In the genomic region with DNA sequence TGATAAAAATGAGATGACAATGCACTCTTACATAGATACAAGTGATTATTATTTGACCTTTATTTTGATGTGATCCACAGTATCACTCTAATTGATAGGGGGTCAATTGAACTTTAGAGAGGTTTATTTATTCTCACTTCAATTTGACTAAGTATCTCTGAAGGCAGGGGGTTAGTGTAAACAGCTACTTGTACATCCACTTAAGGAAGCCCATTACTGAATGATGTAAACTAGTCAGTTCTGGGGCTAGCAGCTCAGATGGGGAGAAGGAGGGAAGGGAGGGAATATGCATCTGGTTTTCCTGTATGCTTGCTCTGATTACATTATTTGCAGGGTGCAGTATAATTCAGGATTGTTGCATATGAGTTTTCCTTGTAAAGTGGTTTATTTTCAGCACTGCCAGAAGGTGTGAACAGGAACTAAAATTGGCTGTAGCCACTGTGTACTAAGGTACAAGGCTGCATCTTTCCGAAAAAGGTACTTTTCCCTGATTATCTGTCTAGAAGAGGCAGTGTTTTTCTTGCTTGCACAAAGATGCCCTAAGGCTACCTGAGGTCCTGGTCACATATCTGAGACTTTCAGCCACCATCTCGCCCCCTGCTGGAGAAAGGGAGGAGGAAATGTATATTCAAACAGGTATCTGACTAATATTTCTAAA, we compare ENCODE assay signal across 8 cellular contexts. TPM values are rescaled to one million over a fixed set of nuclear protein-coding genes. Genes with fewer than 3 reads are reported as not detected.
DNase-seq lines count a peak whose midpoint lies in the region; ATAC-seq and TF ChIP-seq lines count a peak whose summit lies in the region.

No MANE protein-coding gene starts in this region.

- peak; percentile 69 for ATAC-seq in GM19452 (IDR thresholded peaks at IDR 0.05; ENCODE audit: unreplicated experiment)
- no peak for ATAC-seq in GM18498 (IDR thresholded peaks at IDR 0.05; ENCODE audit: unreplicated experiment)
- ATAC-seq in HG03520 (IDR thresholded peaks at IDR 0.05; ENCODE audit: unreplicated experiment) = no peak

- DNase-seq in OCI-LY7 (ENCODE audit: low spot score) (peak; percentile 62), hepatocyte (ENCODE audit: low spot score) (peak; percentile 64)
- peak; percentile 40 for DNase-seq in activated naive CD4-positive, alpha-beta T cell treated with Interleukin-2 at 50 U/mL for 16 hours
- DNase-seq in stimulated activated CD4-positive, alpha-beta T cell treated with anti-CD3 and anti-CD28 coated beads, Interleukin-2, amount 100 ng/mL, for 48 hours = peak; percentile 43 to 46

- H3K27ac ChIP-seq in C4-2B (no peak overlapping the region; the same call in 1 of the 2 replicates), OCI-LY7 (ENCODE audit: low read depth, low read length, poor library complexity, severe bottlenecking) (no peak overlapping the region), hepatocyte (no peak overlapping the region)

- CTCF ChIA-PET in OCI-LY7 (lab: Charles Lee; ENCODE audit: unreplicated experiment) = no interaction called here

- H3K27me3 ChIP-seq in hepatocyte = no peaks in the 10 kb centered on the region

- 45% methylated on average over 2 of the region's 2 CpGs for WGBS in hepatocyte (ENCODE audit: low lambda C conversion rate, missing lambda C conversion rate)

- H3K4me2 ChIP-seq in OCI-LY7 (ENCODE audit: low read length) (no peak overlapping the region), hepatocyte (no peak overlapping the region)

- TF ChIP-seq CTCF in C4-2B (conservative IDR thresholded peaks at IDR 0.05) (peak; percentile 90), OCI-LY7 (conservative IDR thresholded peaks at IDR 0.05; ENCODE audit: low read length) (peak; percentile 91), hepatocyte (IDR thresholded peaks at IDR 0.05; ENCODE audit: poor library complexity) (peak; percentile 53)

- H3K79me2 ChIP-seq in OCI-LY7 (ENCODE audit: insufficient read depth, low read depth, low read length) (peaks cover 39% of the 10 kb centered on the region; the same call in 1 of the 2 replicates), hepatocyte (peaks cover 13% of the 10 kb centered on the region)

- intact Hi-C loops in OCI-LY7 (cut with micrococcal nuclease; ENCODE audit: unreplicated experiment) = no loop called here

- H3K4me3 ChIP-seq in OCI-LY7 (ENCODE audit: low read depth, low read length, poor library complexity, severe bottlenecking) = no peak overlapping the region
- no peak overlapping the region for H3K4me3 ChIP-seq in hepatocyte

- BruUV-seq in OCI-LY7 (replicated peaks; lab: Mats Ljungman, UMichigan) = no TSS peak

- no peaks in the 10 kb centered on the region for H3K9me3 ChIP-seq in OCI-LY7 (ENCODE audit: low read length)
- no peaks in the 10 kb centered on the region for H3K9me3 ChIP-seq in hepatocyte (ENCODE audit: low read depth)

- H3K36me3 ChIP-seq in OCI-LY7 (ENCODE audit: insufficient read depth, low read length) (peaks cover 79% of the 10 kb centered on the region), hepatocyte (replicated peaks; ENCODE audit: insufficient read depth, low read depth) (no peaks in the 10 kb centered on the region)

- peaks cover 9% of the 10 kb centered on the region; the same call in 1 of the 2 replicates for H4K20me1 ChIP-seq in OCI-LY7 (ENCODE audit: insufficient read depth, low read length)
- no peaks in the 10 kb centered on the region for H4K20me1 ChIP-seq in hepatocyte (ENCODE audit: insufficient read depth, poor library complexity, severe bottlenecking)

- H3K9me2 ChIP-seq in OCI-LY7 (ENCODE audit: insufficient read depth, low read length) = no peaks in the 10 kb centered on the region
- no peaks in the 10 kb centered on the region for H3K9me2 ChIP-seq in hepatocyte (replicated peaks; ENCODE audit: insufficient read depth)

- H3K4me1 ChIP-seq in OCI-LY7 (ENCODE audit: insufficient read depth, low read length, poor library complexity, severe bottlenecking) (no peaks in the 10 kb centered on the region), hepatocyte (ENCODE audit: insufficient read depth) (no peaks in the 10 kb centered on the region)

- H2AFZ ChIP-seq in OCI-LY7 (ENCODE audit: low read length) (no peak overlapping the region), hepatocyte (no peak overlapping the region)

- POLR2A ChIA-PET in OCI-LY7 (lab: Charles Lee) = interaction anchor here (0.5 to 1.1 kb wide), 2 partner anchors 30 to 68 kb away, joined by 3 to 4 read pairs; no protein-coding TSS in a partner anchor

RNA-seq across cellular contexts. Expression of a gene that starts 51.2 kb away (rescaled TPM):
- total RNA-seq in OCI-LY7 (2014; rRNA removed; shearing (Covaris generic)) = 54.1 and 62.6 TPM in 2 replicates
- 70.9 and 74.6 TPM in 2 replicates for total RNA-seq in OCI-LY7 (2022)
- total RNA-seq in hepatocyte = 58.0 and 63.5 TPM in 2 replicates
- 32.2 and 35.6 TPM in 2 replicates for polyA plus RNA-seq in hepatocyte

RNA-seq across cellular contexts. Expression of a gene that starts 51.3 kb away (rescaled TPM):
- 11.7 and 14.1 TPM in 2 replicates for total RNA-seq in OCI-LY7 (2014; rRNA removed; shearing (Covaris generic))
- total RNA-seq in OCI-LY7 (2022) (15.5 and 17.9 TPM in 2 replicates), hepatocyte (10.5 and 12.0 TPM in 2 replicates)
- polyA plus RNA-seq in hepatocyte = 5.8 and 6.7 TPM in 2 replicates
